In genomic region chrX:100999451-100999850, GRCh38 we compare ENCODE assay signal across 28 cellular contexts. TPM values are rescaled to one million over a fixed set of nuclear protein-coding genes. Genes with fewer than 3 reads are reported as not detected.
DNase-seq lines count a peak whose midpoint lies in the region; ATAC-seq, FAIRE-seq and TF ChIP-seq lines count a peak whose summit lies in the region.
"Had no signal": no experiment of that assay in that cellular context is flagged by ENCODE, and none has a peak within 500 bp of the region (broad histone marks: within the 10 kb centered on the region; RNA-seq: fewer than 3 reads in every experiment).

No MANE protein-coding gene starts in this region.

- H3K4me2 ChIP-seq in A549, result no peak overlapping the region
- H3K4me2 ChIP-seq in astrocyte (ENCODE audit: low read length), result no peak overlapping the region
- H3K4me2 ChIP-seq: BLaER1 had no signal

- POLR2A ChIA-PET in A549 (lab: Yijun Ruan, JAX) (no interaction called here), A673 (lab: Charles Lee; ENCODE audit: low non-redundant PET) (no interaction called here)

- no peak for TF ChIP-seq EP300 in A549 (IDR thresholded peaks at IDR 0.05)

- TF ChIP-seq POLR2A in A549 (IDR thresholded peaks at IDR 0.05; ENCODE audit: low read length), result no peak

- H3K4me3 ChIP-seq in A549, result no peak overlapping the region
- H3K4me3 ChIP-seq in astrocyte (ENCODE audit: insufficient read depth, low read depth, low read length), result no peak overlapping the region
- no peak overlapping the region for H3K4me3 ChIP-seq in H7 (ENCODE audit: insufficient read depth, low read depth, low read length)
- no peak overlapping the region for H3K4me3 ChIP-seq in A673 (ENCODE audit: low read depth, low read length, poor library complexity, severe bottlenecking)
- H3K4me3 ChIP-seq: BLaER1, GM12878 had no signal

- no peak for TF ChIP-seq RAD21 in A549 (conservative IDR thresholded peaks at IDR 0.05 in 1 of 2, IDR thresholded peaks at IDR 0.05 in 1 of 2)

- intact Hi-C loops in A673 (cut with micrococcal nuclease; ENCODE audit: unreplicated experiment), result no loop called here

- no peak overlapping the region for H3K4me3 Mint-ChIP-seq in astrocyte (ENCODE audit: unreplicated experiment)
- H3K4me3 Mint-ChIP-seq: CD14-positive monocyte; CD4-positive, alpha-beta memory T cell; CD4-positive, CD25-positive, alpha-beta regulatory T cell; CD8-positive, alpha-beta memory T cell had no signal

- ATAC-seq in A549, result no peak
- ATAC-seq: GM12878 had no signal

- DNase-seq in A549 (ENCODE audit: low read depth in 1 of 2, low spot score in 1 of 2), result no peak
- no peak for DNase-seq in GM19239 (ENCODE audit: insufficient read length, low spot score)
- no peak for DNase-seq in astrocyte (ENCODE audit: low read depth)
- DNase-seq in H7, result no peak
- no peak for DNase-seq in GM13977 (ENCODE audit: low spot score)
- DNase-seq in A673 (ENCODE audit: low spot score), result no peak
- DNase-seq: 8988T; ACHN; BE2C; C1 segment of cervical spinal cord; CD4-positive, alpha-beta memory T cell; CD4-positive, CD25-positive, alpha-beta regulatory T cell; CD8-positive, alpha-beta memory T cell; COR-L47; DMS 273 treated with DMSO at 0.1 percent for 48 hours; DMS153; DMS53; DMS79; DND-41; EL; GDM1 had no signal

- no peaks in the 10 kb centered on the region for H3K27me3 Mint-ChIP-seq in astrocyte (ENCODE audit: low read depth, unreplicated experiment)
- H3K27me3 Mint-ChIP-seq: CD4-positive, alpha-beta memory T cell; CD4-positive, CD25-positive, alpha-beta regulatory T cell; CD8-positive, alpha-beta memory T cell had no signal

- no peak overlapping the region for H3K27ac ChIP-seq in A549
- H3K27ac ChIP-seq in astrocyte (ENCODE audit: low read depth, low read length), result no peak overlapping the region
- no peak overlapping the region for H3K27ac ChIP-seq in A673 (ENCODE audit: low read depth, low read length, poor library complexity, severe bottlenecking)
- H3K27ac ChIP-seq: BLaER1 had no signal

- CTCF ChIA-PET in A549 (lab: Yijun Ruan, JAX) (no interaction called here), A673 (lab: Charles Lee) (no interaction called here)

- no peaks in the 10 kb centered on the region for H4K20me1 ChIP-seq in astrocyte (ENCODE audit: insufficient read depth, low read length)
- H4K20me1 ChIP-seq: BLaER1 had no signal

- no peaks in the 10 kb centered on the region for H3K36me3 Mint-ChIP-seq in astrocyte (ENCODE audit: low read depth, unreplicated experiment)

- TF ChIP-seq CTCF in A549 (IDR thresholded peaks at IDR 0.05) (no peak), astrocyte (IDR thresholded peaks at IDR 0.05; ENCODE audit: insufficient read depth, low read depth, low read length) (no peak), GM13977 (IDR thresholded peaks at IDR 0.05; ENCODE audit: extremely low read depth, insufficient read depth, missing control alignments) (no peak), A673 (conservative IDR thresholded peaks at IDR 0.05; ENCODE audit: low read depth, low read length) (no peak)

- no TSS peak for BruUV-seq in A673 (replicated peaks; lab: Mats Ljungman, UMichigan)

- peaks cover 13% of the 10 kb centered on the region for H3K4me1 Mint-ChIP-seq in astrocyte (ENCODE audit: low read depth, unreplicated experiment)
- H3K4me1 Mint-ChIP-seq: CD4-positive, alpha-beta memory T cell; CD8-positive, alpha-beta memory T cell had no signal

- H3K79me2 ChIP-seq in astrocyte (ENCODE audit: insufficient read depth, low read length), result no peaks in the 10 kb centered on the region

- in situ Hi-C loops in GM13977 (cut with MboI; ENCODE audit: low pct_unique_long_range_greater_than_20kb, low sequenced_read_pairs, unreplicated experiment), result no loop called here

- H3K27ac Mint-ChIP-seq in astrocyte (ENCODE audit: unreplicated experiment), result no peak overlapping the region
- H3K27ac Mint-ChIP-seq: CD14-positive monocyte; CD4-positive, alpha-beta memory T cell; CD4-positive, CD25-positive, alpha-beta regulatory T cell; CD8-positive, alpha-beta memory T cell had no signal

- H3K9ac ChIP-seq in astrocyte (ENCODE audit: low read length), result no peak overlapping the region
- H3K9ac ChIP-seq: BLaER1 had no signal

- no peaks in the 10 kb centered on the region for H3K9me3 Mint-ChIP-seq in astrocyte (ENCODE audit: unreplicated experiment)
- H3K9me3 Mint-ChIP-seq: CD14-positive monocyte; CD4-positive, alpha-beta memory T cell; CD4-positive, CD25-positive, alpha-beta regulatory T cell; CD8-positive, alpha-beta memory T cell had no signal

- H3K27me3 ChIP-seq in astrocyte (ENCODE audit: insufficient read depth, low read length) (no peaks in the 10 kb centered on the region), H7 (ENCODE audit: control insufficient read depth, insufficient read depth, low read length) (no peaks in the 10 kb centered on the region), A673 (replicated peaks; ENCODE audit: insufficient read depth, low read depth, low read length, poor library complexity) (no peaks in the 10 kb centered on the region)
- H3K27me3 ChIP-seq: BE2C, BLaER1 had no signal

- H2AFZ ChIP-seq in astrocyte (ENCODE audit: low read depth, low read length), result no peak overlapping the region

- H3K4me1 ChIP-seq in A549, result peaks cover 13% of the 10 kb centered on the region
- H3K4me1 ChIP-seq in astrocyte (ENCODE audit: insufficient read depth, low read length), result peaks cover 12% of the 10 kb centered on the region
- H3K4me1 ChIP-seq in A673 (ENCODE audit: insufficient read depth, low read length, poor library complexity, severe bottlenecking), result no peaks in the 10 kb centered on the region
- H3K4me1 ChIP-seq: BE2C, BLaER1 had no signal

- H3K9me3 ChIP-seq in A549 (no peaks in the 10 kb centered on the region), astrocyte (ENCODE audit: insufficient read depth, low read depth, low read length) (no peaks in the 10 kb centered on the region), A673 (ENCODE audit: low read depth, low read length, poor library complexity, severe bottlenecking) (no peaks in the 10 kb centered on the region)
- H3K9me3 ChIP-seq: BE2C, BLaER1 had no signal

- FAIRE-seq in A549 (lab: Jason Lieb, UNC), result no peak
- FAIRE-seq in GM19239 (lab: Jason Lieb, UNC), result peak; percentile 53
- peak; percentile 52 for FAIRE-seq in astrocyte (lab: Jason Lieb, UNC)
- FAIRE-seq: A204.1, GM12878, GM12892 had no signal

- no peaks in the 10 kb centered on the region for H3K36me3 ChIP-seq in astrocyte (ENCODE audit: insufficient read depth, low read length)
- H3K36me3 ChIP-seq in H7 (replicated peaks; ENCODE audit: control insufficient read depth, insufficient read depth, low read length), result no peaks in the 10 kb centered on the region
- no peaks in the 10 kb centered on the region for H3K36me3 ChIP-seq in A673 (ENCODE audit: insufficient read depth, low read length, poor library complexity, severe bottlenecking)
- H3K36me3 ChIP-seq: BE2C had no signal

- WGBS in A549 (ENCODE audit: missing lambda C conversion rate), result 90% methylated on average over 2 of the region's 2 CpGs

TF ChIP-seq in A549, 52 proteins besides CTCF, POLR2A, EP300 and RAD21:
- TF ChIP-seq REST (IDR thresholded peaks at IDR 0.05), result no peak
- peak; percentile 24 for TF ChIP-seq MAFK (IDR thresholded peaks at IDR 0.05; ENCODE audit: partially characterized antibody)
TF ChIP-seq in A549: peak in this region for 1.

RNA-seq across cellular contexts. Expression of gene ARL13A, which starts 29.9 kb away (rescaled TPM):
- 0.12 TPM in 1 of 2 replicates, not detected in the other for polyA plus RNA-seq in A549 (2011; rRNA removed)
- not detected in 2 replicates for polyA plus RNA-seq in A549 (2012; cell fraction: cytosol; rRNA removed)
- polyA plus RNA-seq in A549 (2012; cell fraction: nucleus; rRNA removed), result not detected in 2 replicates
- 0.08 to 0.15 TPM (median 0.10 TPM) in 3 replicates for polyA plus RNA-seq in A549 (2017; fragmentation: RNase III; extraction: RNeasy Plus Mini Kit Qiagen cat#74134 plus additional on column Dnase treatment)
- not detected in 2 replicates for polyA minus RNA-seq in A549 (2011; rRNA and poly(A)+ RNA removed)
- total RNA-seq in astrocyte, result not detected in 2 replicates
- not detected in 2 replicates for total RNA-seq in H7 (2014; rRNA removed; shearing (Covaris generic))
- total RNA-seq in A673 (2021), result not detected in 2 replicates
- total RNA-seq: CD4-positive, alpha-beta memory T cell; CD4-positive, CD25-positive, alpha-beta regulatory T cell; CD8-positive, alpha-beta memory T cell; Daoy; G401; GM12878 had no signal
- polyA plus RNA-seq: CD14-positive monocyte; CD4-positive, alpha-beta memory T cell; CD4-positive, CD25-positive, alpha-beta regulatory T cell; CD8-positive, alpha-beta memory T cell; GM12878 had no signal

RNA-seq across cellular contexts. Expression of gene TRMT2B, which starts 52.5 kb away (rescaled TPM):
- polyA plus RNA-seq in A549 (2011; rRNA removed), result 29.1 and 30.9 TPM in 2 replicates
- 11.2 and 13.8 TPM in 2 replicates for polyA plus RNA-seq in A549 (2012; cell fraction: cytosol; rRNA removed)
- polyA plus RNA-seq in A549 (2012; cell fraction: nucleus; rRNA removed), result 9.1 and 15.4 TPM in 2 replicates
- 14.2 to 15.0 TPM (median 14.3 TPM) in 3 replicates for polyA plus RNA-seq in A549 (2017; fragmentation: RNase III; extraction: RNeasy Plus Mini Kit Qiagen cat#74134 plus additional on column Dnase treatment)
- polyA minus RNA-seq in A549 (2011; rRNA and poly(A)+ RNA removed), result 26.8 and 31.7 TPM in 2 replicates
- total RNA-seq in astrocyte, result 7.2 and 8.3 TPM in 2 replicates
- 9.8 and 10.6 TPM in 2 replicates for total RNA-seq in H7 (2014; rRNA removed; shearing (Covaris generic))
- total RNA-seq in A673 (2021), result 20.8 and 21.3 TPM in 2 replicates
